ENCODE assay signal across 8 cellular contexts in genomic region chr5:179732918-179733763, GRCh38. TPM values are rescaled to one million over a fixed set of nuclear protein-coding genes. Genes with fewer than 3 reads are reported as not detected.
A peak's percentile ranks its signal among the peaks of the same experiment; 100 is the strongest.
DNase-seq lines count a peak whose midpoint lies in the region; ATAC-seq and FAIRE-seq lines count a peak whose summit lies in the region.

No MANE protein-coding gene starts in this region.

- H3K4me1 ChIP-seq in neuronal stem cell (ENCODE audit: control insufficient read depth in 2 of 2, insufficient read depth in 1 of 2, low read depth in 1 of 2, low read length in 2 of 2) = peaks cover 2% of the 10 kb centered on the region in 2 donors

- peak overlapping the region; percentile 98 for H3K9ac ChIP-seq in neuronal stem cell (ENCODE audit: low read depth, low read length, poor library complexity)

- H3K4me3 Mint-ChIP-seq in activated T-helper 17 cell treated with anti-CD3 and anti-CD28 coated beads, Interleukin-2, amount 50 U/mL, for 72 hours = peak overlapping the region; percentile 96

- H3K79me1 ChIP-seq in neuronal stem cell (ENCODE audit: low read depth, low read length) = peaks cover 6% of the 10 kb centered on the region

- H3K9me3 ChIP-seq in neuronal stem cell (replicated peaks in 1 of 2; ENCODE audit: control insufficient read depth in 2 of 2, insufficient read depth in 1 of 2, low read depth in 1 of 2, low read length in 2 of 2) = no peaks in the 10 kb centered on the region

- no peaks in the 10 kb centered on the region for H3K27me3 ChIP-seq in neuronal stem cell (ENCODE audit: control insufficient read depth in 3 of 3, insufficient read depth in 3 of 3, low read depth in 1 of 3, low read length in 3 of 3)

- peak; percentile 6 for DNase-seq in activated T-cell treated with anti-CD3 and anti-CD28 coated beads for 1 hour (ENCODE audit: low read depth)
- DNase-seq in activated T-cell treated with anti-CD3 and anti-CD28 coated beads, Interleukin-2, amount 50 U/mL, for 1 hour = no peak
- DNase-seq in NCI-H146 treated with DMSO at 0.1 percent for 48 hours (lab: John Stamatoyannopoulos, UW; ENCODE audit: unreplicated experiment) = peak; percentile 2
- DNase-seq in foreskin melanocyte = peak; percentile 21
- DNase-seq in neuronal stem cell (ENCODE audit: low spot score) = peak; percentile 12
- DNase-seq in urothelium cell line (ENCODE audit: low spot score) = peak; percentile 41

- no peaks in the 10 kb centered on the region for H3K9me3 Mint-ChIP-seq in activated T-helper 17 cell treated with anti-CD3 and anti-CD28 coated beads, Interleukin-2, amount 50 U/mL, for 72 hours

- H4K8ac ChIP-seq in neuronal stem cell (ENCODE audit: low read depth, low read length) = no peak overlapping the region

- H3K27ac ChIP-seq in neuronal stem cell (replicated peaks; ENCODE audit: low read length) = peak overlapping the region; percentile 70

- H2BK15ac ChIP-seq in neuronal stem cell (ENCODE audit: low read length) = peak overlapping the region; percentile 81

- no peak overlapping the region for H2BK120ac ChIP-seq in neuronal stem cell (ENCODE audit: low read depth, low read length)

- peak overlapping the region; percentile 73 for H2BK12ac ChIP-seq in neuronal stem cell (ENCODE audit: low read length)

- peak overlapping the region; percentile 92 for H3K27ac Mint-ChIP-seq in activated T-helper 17 cell treated with anti-CD3 and anti-CD28 coated beads, Interleukin-2, amount 50 U/mL, for 72 hours

- H3K36me3 ChIP-seq in neuronal stem cell (replicated peaks in 1 of 2; ENCODE audit: control insufficient read depth in 2 of 2, insufficient read depth in 2 of 2, low read length in 2 of 2) = peaks cover 13 to 78% of the 10 kb centered on the region in 2 donors

- FAIRE-seq in urothelium cell line (lab: Jason Lieb, UNC) = no peak

- peak overlapping the region; percentile 76 for H3K4ac ChIP-seq in neuronal stem cell (ENCODE audit: low read length)

- H3K27me3 Mint-ChIP-seq in activated T-helper 17 cell treated with anti-CD3 and anti-CD28 coated beads, Interleukin-2, amount 50 U/mL, for 72 hours = no peaks in the 10 kb centered on the region

- no CpG with 5 or more reads among the region's 101 CpGs for WGBS in neuronal stem cell (ENCODE audit: extremely low coverage in 2 of 2, insufficient read length in 2 of 2, insufficient replicate concordance in 1 of 2), 2 donors

- H4K91ac ChIP-seq in neuronal stem cell (ENCODE audit: low read depth, low read length, poor library complexity) = no peak overlapping the region

- ATAC-seq in HG02642 (IDR thresholded peaks at IDR 0.05; ENCODE audit: poor library complexity, unreplicated experiment) = peak; percentile 40
- peak; percentile 13 for ATAC-seq in activated T-helper 17 cell treated with anti-CD3 and anti-CD28 coated beads, Interleukin-2, amount 50 U/mL, for 72 hours (replicated peaks)

- H3K14ac ChIP-seq in neuronal stem cell (ENCODE audit: low read length) = peak overlapping the region; percentile 82

- H3K4me1 Mint-ChIP-seq in activated T-helper 17 cell treated with anti-CD3 and anti-CD28 coated beads, Interleukin-2, amount 50 U/mL, for 72 hours = peaks cover 21% of the 10 kb centered on the region

- peak overlapping the region; percentile 91 for H2AFZ ChIP-seq in neuronal stem cell (ENCODE audit: low read length)

- H3K23ac ChIP-seq in neuronal stem cell (ENCODE audit: low read depth, low read length, poor library complexity) = peak overlapping the region; percentile 98

- H3K4me3 ChIP-seq in neuronal stem cell (ENCODE audit: low read length in 2 of 2) = peak overlapping the region; percentile 68 to 94

- peaks cover 88% of the 10 kb centered on the region for H3K36me3 Mint-ChIP-seq in activated T-helper 17 cell treated with anti-CD3 and anti-CD28 coated beads, Interleukin-2, amount 50 U/mL, for 72 hours (ENCODE audit: low read depth)

- H2BK5ac ChIP-seq in neuronal stem cell (ENCODE audit: low read length) = peak overlapping the region; percentile 94

- H3K4me2 ChIP-seq in neuronal stem cell (ENCODE audit: insufficient read depth, low read length, poor library complexity, severe bottlenecking) = peak overlapping the region; percentile 73

- H2AK5ac ChIP-seq in neuronal stem cell (ENCODE audit: low read depth, low read length) = peak overlapping the region; percentile 84

- peak overlapping the region; percentile 99 for H3K18ac ChIP-seq in neuronal stem cell (ENCODE audit: low read length)

RNA-seq across cellular contexts. Expression of gene MAML1, which starts 0.5 kb away (rescaled TPM):
- total RNA-seq in activated T-helper 17 cell treated with anti-CD3 and anti-CD28 coated beads, Interleukin-2, amount 50 U/mL, for 72 hours = 10 to 100 TPM; 26.7 to 42.4 TPM
- 34.7 TPM for polyA plus RNA-seq in neuronal stem cell (2013, experiment 1 of 2)
- polyA plus RNA-seq in neuronal stem cell (2013, experiment 2 of 2) = 39.1 TPM

RNA-seq across cellular contexts. Expression of gene CANX, which starts 34.4 kb away (rescaled TPM):
- total RNA-seq in activated T-helper 17 cell treated with anti-CD3 and anti-CD28 coated beads, Interleukin-2, amount 50 U/mL, for 72 hours = 100 to 1,000 TPM; 605 to 614 TPM
- polyA plus RNA-seq in neuronal stem cell (2013, experiment 1 of 2) = 176 TPM
- 182 TPM for polyA plus RNA-seq in neuronal stem cell (2013, experiment 2 of 2)

RNA-seq across cellular contexts. Expression of gene CBY3, which starts 52.3 kb away (rescaled TPM):
- not detected for total RNA-seq in activated T-helper 17 cell treated with anti-CD3 and anti-CD28 coated beads, Interleukin-2, amount 50 U/mL, for 72 hours
- not detected for polyA plus RNA-seq in neuronal stem cell (2013, experiment 1 of 2)
- 0.07 TPM for polyA plus RNA-seq in neuronal stem cell (2013, experiment 2 of 2)
